ENCODE assay signal across 11 cellular contexts in the genomic region with DNA sequence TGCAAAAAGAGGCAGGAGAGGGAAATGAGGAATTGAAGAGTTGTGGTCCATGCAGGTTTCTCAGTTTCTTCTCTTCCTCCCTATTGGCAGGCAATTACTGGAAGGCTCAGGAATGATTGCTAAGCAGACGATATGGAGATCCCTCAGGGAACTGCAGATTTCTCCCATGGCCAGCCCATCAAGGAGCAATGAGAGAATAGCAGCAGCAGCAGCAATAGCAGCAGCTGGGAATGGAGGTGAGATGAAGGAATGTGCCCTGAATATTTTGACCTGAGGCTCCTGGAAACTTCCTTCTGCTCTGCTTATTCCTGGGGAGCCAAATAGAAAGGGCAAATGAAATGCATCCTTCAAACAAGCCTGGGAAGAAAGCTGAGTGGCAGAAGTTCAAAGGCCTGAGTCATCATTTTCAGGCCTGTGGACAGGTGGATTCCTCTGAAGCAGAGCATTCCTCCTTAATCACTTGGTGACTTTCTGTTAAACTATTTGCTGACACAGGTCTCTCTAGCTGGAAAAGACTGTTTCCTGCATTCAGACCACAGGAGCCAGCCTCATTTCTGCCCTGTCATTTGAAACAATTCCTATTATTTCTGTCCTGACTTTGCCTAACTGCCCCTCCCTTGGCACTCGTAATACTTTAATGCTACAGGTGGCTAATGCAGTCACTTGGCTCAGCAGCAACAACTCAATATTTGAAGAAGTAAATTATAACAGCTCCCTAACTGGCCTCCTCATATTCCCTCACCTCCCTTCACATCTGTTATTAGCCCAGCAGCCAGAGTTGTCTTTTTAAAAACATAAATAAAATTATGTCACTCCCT.
A peak's percentile ranks its signal among the peaks of the same experiment; 100 is the strongest.
DNase-seq lines count a peak whose midpoint lies in the region; TF ChIP-seq lines count a peak whose summit lies in the region.
"Had no signal": no experiment of that assay in that cellular context is flagged by ENCODE, and none has a peak within 500 bp of the region (broad histone marks: within the 10 kb centered on the region; RNA-seq: fewer than 3 reads in every experiment).

No MANE protein-coding gene starts in this region.

- no peaks in the 10 kb centered on the region for H3K9me3 ChIP-seq in hepatocyte (ENCODE audit: low read depth)
- H3K9me3 ChIP-seq in smooth muscle cell (replicated peaks; ENCODE audit: low read depth): no peaks in the 10 kb centered on the region
- H3K9me3 ChIP-seq in right atrium auricular region: peaks cover 0 to 11% of the 10 kb centered on the region in 2 donors
- H3K9me3 ChIP-seq: pancreas had no signal

- H3K9me2 ChIP-seq in hepatocyte (replicated peaks; ENCODE audit: insufficient read depth): no peaks in the 10 kb centered on the region

- no peak overlapping the region for H3K4me3 ChIP-seq in hepatocyte
- no peak overlapping the region for H3K4me3 ChIP-seq in smooth muscle cell
- H3K4me3 ChIP-seq in right atrium auricular region: no peak overlapping the region
- H3K4me3 ChIP-seq: pancreas had no signal

- peak overlapping the region; percentile 59 for H3K27ac ChIP-seq in hepatocyte
- H3K27ac ChIP-seq in smooth muscle cell (ENCODE audit: low read depth): peak overlapping the region; percentile 70
- no peak overlapping the region for H3K27ac ChIP-seq in right atrium auricular region
- H3K27ac ChIP-seq: pancreas had no signal

- no peak overlapping the region for H3K9ac ChIP-seq in smooth muscle cell (ENCODE audit: low read depth)

- peaks cover 6% of the 10 kb centered on the region for H3F3A ChIP-seq in smooth muscle cell (ENCODE audit: low read depth)

- H3K4me2 ChIP-seq in hepatocyte: no peak overlapping the region
- H3K4me2 ChIP-seq in smooth muscle cell: no peak overlapping the region

- H3K4me1 ChIP-seq in hepatocyte (ENCODE audit: insufficient read depth) (no peaks in the 10 kb centered on the region), smooth muscle cell (ENCODE audit: low read depth) (peaks cover 4% of the 10 kb centered on the region), right atrium auricular region (no peaks in the 10 kb centered on the region)
- H3K4me1 ChIP-seq: pancreas had no signal

- H3K79me2 ChIP-seq in hepatocyte (no peaks in the 10 kb centered on the region), smooth muscle cell (ENCODE audit: low read depth) (no peaks in the 10 kb centered on the region)

- DNase-seq in DMS53 (lab: John Stamatoyannopoulos, UW): peak; percentile 25
- DNase-seq in DMS53 treated with DMSO at 0.1 percent for 48 hours (lab: John Stamatoyannopoulos, UW; ENCODE audit: unreplicated experiment): no peak
- DNase-seq in SW480 (ENCODE audit: low spot score): peak; percentile 81
- peak; percentile 78 for DNase-seq in hepatocyte (ENCODE audit: low spot score)
- DNase-seq in smooth muscle cell (lab: John Stamatoyannopoulos, UW; ENCODE audit: unreplicated experiment): no peak
- DNase-seq in right atrium auricular region (ENCODE audit: low spot score): no peak
- DNase-seq in GOT3 (lab: John Stamatoyannopoulos, UW): no peak
- DNase-seq in G401 (ENCODE audit: low spot score): no peak
- DNase-seq: NCI-H1436, pancreas, Right ventricle myocardium superior had no signal

- H3K36me3 ChIP-seq in hepatocyte (replicated peaks; ENCODE audit: insufficient read depth, low read depth): no peaks in the 10 kb centered on the region
- no peaks in the 10 kb centered on the region for H3K36me3 ChIP-seq in smooth muscle cell (ENCODE audit: low read depth)
- H3K36me3 ChIP-seq in right atrium auricular region: no peaks in the 10 kb centered on the region
- H3K36me3 ChIP-seq: pancreas had no signal

- TF ChIP-seq CTCF in hepatocyte (IDR thresholded peaks at IDR 0.05; ENCODE audit: poor library complexity) (no peak), smooth muscle cell (IDR thresholded peaks at IDR 0.05; ENCODE audit: borderline replicate concordance, insufficient read depth, poor library complexity, severe bottlenecking) (no peak), right atrium auricular region (IDR thresholded peaks at IDR 0.05) (no peak)

- in situ Hi-C loops in G401 (cut with HindIII; ENCODE audit: low sequenced_read_pairs): no loop called here

- 37% methylated on average over 2 of the region's 2 CpGs for WGBS in hepatocyte (ENCODE audit: low lambda C conversion rate, missing lambda C conversion rate)
- WGBS in smooth muscle cell (ENCODE audit: low lambda C conversion rate): 28% methylated on average over 2 of the region's 2 CpGs

- H2AFZ ChIP-seq in hepatocyte (no peak overlapping the region), smooth muscle cell (ENCODE audit: low read depth) (no peak overlapping the region)

- no peaks in the 10 kb centered on the region for H4K20me1 ChIP-seq in hepatocyte (ENCODE audit: insufficient read depth, poor library complexity, severe bottlenecking)
- H4K20me1 ChIP-seq in smooth muscle cell (ENCODE audit: low read depth): no peaks in the 10 kb centered on the region

- H3K27me3 ChIP-seq in hepatocyte (no peaks in the 10 kb centered on the region), smooth muscle cell (ENCODE audit: low read depth) (no peaks in the 10 kb centered on the region), right atrium auricular region (no peaks in the 10 kb centered on the region)
- H3K27me3 ChIP-seq: pancreas had no signal

Comparison
In these comparisons a context has a peak if more than half of its experiments do, and no peak if none do; other contexts are left out.
1. DNase-seq: peak in DMS53 (single experiment), SW480 (single experiment) and hepatocyte (single experiment); none in DMS53 treated with DMSO at 0.1 percent for 48 hours (single experiment), smooth muscle cell (single experiment), right atrium auricular region (single experiment), GOT3 (single experiment) and G401 (single experiment).
2. H3K27ac ChIP-seq: peak in hepatocyte (single experiment) and smooth muscle cell (single experiment); none in right atrium auricular region (0 of 2).